Comparison of ENCODE assay signal across 25 cellular contexts in the genomic region with DNA sequence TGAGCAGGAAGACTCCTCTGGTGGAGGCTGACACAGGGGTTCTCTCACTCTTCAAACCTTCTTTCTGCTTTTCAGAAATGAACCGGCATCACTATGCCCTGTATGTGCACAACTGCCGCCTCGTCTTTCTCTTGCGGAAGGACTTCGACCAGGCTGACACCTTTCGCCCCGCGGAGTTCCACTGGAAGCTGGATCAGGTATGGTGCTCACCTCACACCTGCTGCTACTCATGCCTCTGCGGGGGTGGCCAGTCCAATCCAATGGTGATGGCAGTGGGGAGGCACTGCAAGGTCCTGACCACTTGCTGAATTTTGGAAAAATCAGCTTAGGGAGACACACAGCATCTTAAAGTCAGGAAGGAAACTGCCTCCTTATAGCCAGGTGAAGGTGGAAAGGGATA.
"Had no signal": no experiment of that assay in that cellular context is flagged by ENCODE, and none has a peak within 500 bp of the region (broad histone marks: within the 10 kb centered on the region; RNA-seq: fewer than 3 reads in every experiment).

No MANE protein-coding gene starts in this region.

- H3K9me3 ChIP-seq: Peyer's patch, SJSA1, SK-N-SH had no signal

- H3K27me3 ChIP-seq: Peyer's patch, SJSA1 had no signal

- H3K4me3 Mint-ChIP-seq: activated CD4-positive, alpha-beta T cell treated with anti-CD3 and anti-CD28 coated beads, Interleukin-2, amount 10 ng/mL, durations not matched to agents 24 days and 14 days; activated CD8-positive, alpha-beta T cell treated with anti-CD3 and anti-CD28 coated beads for 36 hours; activated naive CD4-positive, alpha-beta T cell treated with anti-CD3 and anti-CD28 coated beads, Interleukin-2, amount 50 U/mL, for 24 hours; activated naive CD8-positive, alpha-beta T cell treated with anti-CD3 and anti-CD28 coated beads, Interleukin-2, amount 10 ng/mL, durations not matched to agents 7 days and 5 days; activated T-cell treated with anti-CD3 and anti-CD28 coated beads, Interleukin-2, amount 50 U/mL, for 24 hours; T-helper 1 cell treated with Interleukin-12 subunit alpha and Interleukin-12 subunit beta and Interleukin-4 antibody, amounts not matched to agents 30 μg/mL and 1 μg/mL, for 36 hours; T-helper 2 cell treated with Interferon-gamma antibody and Interleukin-4, amounts not matched to agents 5 μg/mL and 100 μg/mL, for 36 hours had no signal

- H3K36me3 Mint-ChIP-seq: activated naive CD4-positive, alpha-beta T cell treated with anti-CD3 and anti-CD28 coated beads, Interleukin-2, amount 50 U/mL, for 24 hours; activated naive CD8-positive, alpha-beta T cell treated with anti-CD3 and anti-CD28 coated beads, Interleukin-2, amount 10 ng/mL, durations not matched to agents 7 days and 5 days; brain had no signal

- H3K4me1 Mint-ChIP-seq: activated naive CD4-positive, alpha-beta T cell treated with anti-CD3 and anti-CD28 coated beads, Interleukin-2, amount 50 U/mL, for 24 hours; activated naive CD8-positive, alpha-beta T cell treated with anti-CD3 and anti-CD28 coated beads, Interleukin-2, amount 10 ng/mL, durations not matched to agents 7 days and 5 days had no signal

- H3K27me3 Mint-ChIP-seq: activated naive CD4-positive, alpha-beta T cell treated with anti-CD3 and anti-CD28 coated beads, Interleukin-2, amount 50 U/mL, for 24 hours had no signal

- H3K36me3 ChIP-seq: Peyer's patch, SJSA1 had no signal

- H3K27ac ChIP-seq: KMS-11, Peyer's patch, SJSA1 had no signal

- H3K9ac ChIP-seq: KMS-11, SK-N-SH had no signal

- H3K9me3 Mint-ChIP-seq: activated CD4-positive, alpha-beta T cell treated with anti-CD3 and anti-CD28 coated beads, Interleukin-2, amount 10 ng/mL, durations not matched to agents 24 days and 14 days; activated CD8-positive, alpha-beta T cell treated with anti-CD3 and anti-CD28 coated beads for 36 hours; activated naive CD4-positive, alpha-beta T cell treated with anti-CD3 and anti-CD28 coated beads, Interleukin-2, amount 50 U/mL, for 24 hours; activated naive CD8-positive, alpha-beta T cell treated with anti-CD3 and anti-CD28 coated beads, Interleukin-2, amount 10 ng/mL, durations not matched to agents 7 days and 5 days; activated T-cell treated with anti-CD3 and anti-CD28 coated beads, Interleukin-2, amount 50 U/mL, for 24 hours; activated T-helper 2 cell treated with anti-CD3 and anti-CD28 coated beads, Interferon-gamma antibody, Interleukin-2, Interleukin-4, amounts not matched to agents 10 μg/mL and 5 μg/mL and 100 μg/mL, durations not matched to agents 14 hours and 24 hours and 36 hours; T-helper 1 cell treated with Interleukin-12 subunit alpha and Interleukin-12 subunit beta and Interleukin-4 antibody, amounts not matched to agents 30 μg/mL and 1 μg/mL, for 36 hours; T-helper 2 cell treated with Interferon-gamma antibody and Interleukin-4, amounts not matched to agents 5 μg/mL and 100 μg/mL, for 36 hours had no signal

- H3K27ac Mint-ChIP-seq: activated CD8-positive, alpha-beta T cell treated with anti-CD3 and anti-CD28 coated beads for 36 hours; activated naive CD4-positive, alpha-beta T cell treated with anti-CD3 and anti-CD28 coated beads, Interleukin-2, amount 50 U/mL, for 24 hours; activated naive CD8-positive, alpha-beta T cell treated with anti-CD3 and anti-CD28 coated beads, Interleukin-2, amount 10 ng/mL, durations not matched to agents 7 days and 5 days; activated T-cell treated with anti-CD3 and anti-CD28 coated beads, Interleukin-2, amount 50 U/mL, for 24 hours; activated T-helper 2 cell treated with anti-CD3 and anti-CD28 coated beads, Interferon-gamma antibody, Interleukin-2, Interleukin-4, amounts not matched to agents 10 μg/mL and 5 μg/mL and 100 μg/mL, durations not matched to agents 14 hours and 24 hours and 36 hours; T-helper 1 cell treated with Interleukin-12 subunit alpha and Interleukin-12 subunit beta and Interleukin-4 antibody, amounts not matched to agents 30 μg/mL and 1 μg/mL, for 36 hours; T-helper 2 cell treated with Interferon-gamma antibody and Interleukin-4, amounts not matched to agents 5 μg/mL and 100 μg/mL, for 36 hours had no signal

- H3K4me3 ChIP-seq: Peyer's patch, SJSA1 had no signal

- DNase-seq: activated CD4-positive, alpha-beta T cell treated with anti-CD3 and anti-CD28 coated beads, Interleukin-2, amount 50 U/mL, for 4 hours; activated gamma-delta T cell; activated naive CD4-positive, alpha-beta T cell treated with Interleukin-2 at 50 U/mL for 16 hours; activated naive CD8-positive, alpha-beta T cell treated with anti-CD3 and anti-CD28 coated beads, Interleukin-2, amount 10 ng/mL, durations not matched to agents 7 days and 5 days; activated T-cell treated with anti-CD3 and anti-CD28 coated beads, Interleukin-2, amount 50 U/mL, for 24 hours; central memory CD4-positive, alpha-beta T cell; NCI-H1092 treated with DMSO at 0.1 percent for 48 hours; NCI-H1417 treated with DMSO at 0.1 percent for 48 hours; NCI-H1930; NCI-H2081 treated with DMSO at 0.1 percent for 48 hours; NCI-H345; NCI-H524 treated with DMSO at 0.1 percent for 48 hours; Peyer's patch; RPMI8226; SHP77 treated with DMSO at 0.1 percent for 48 hours; SK-N-SH had no signal

- H3K4me1 ChIP-seq: Peyer's patch, SJSA1 had no signal
